22 cellular contexts compared by ENCODE assay signal in genomic region chr2:43778233-43778632, GRCh38. TPM values are rescaled to one million over a fixed set of nuclear protein-coding genes. Genes with fewer than 3 reads are reported as not detected.
A peak's percentile ranks its signal among the peaks of the same experiment; 100 is the strongest.
DNase-seq lines count a peak whose midpoint lies in the region; ATAC-seq, FAIRE-seq and TF ChIP-seq lines count a peak whose summit lies in the region.
"Had no signal": no experiment of that assay in that cellular context is flagged by ENCODE, and none has a peak within 500 bp of the region (broad histone marks: within the 10 kb centered on the region; RNA-seq: fewer than 3 reads in every experiment).

No MANE protein-coding gene starts in this region.

- no peak overlapping the region for H3K27ac Mint-ChIP-seq in MCF 10A (ENCODE audit: low read depth, unreplicated experiment)
- H3K27ac Mint-ChIP-seq in T-cell = no peak overlapping the region
- H3K27ac Mint-ChIP-seq: CD4-positive, alpha-beta T cell; GM23338; HFFc6 had no signal

- no peak overlapping the region for H3K27ac ChIP-seq in breast epithelium
- no peak overlapping the region for H3K27ac ChIP-seq in K562 (ENCODE audit: extremely low read depth, low read depth, low read length)
- H3K27ac ChIP-seq in osteoblast (ENCODE audit: low read depth, low read length) = no peak overlapping the region
- H3K27ac ChIP-seq: 22Rv1, A549, C4-2B had no signal

- H3K4me3 ChIP-seq in breast epithelium (no peak overlapping the region), K562 (no peak overlapping the region), osteoblast (ENCODE audit: insufficient read depth, low read length) (no peak overlapping the region)
- H3K4me3 ChIP-seq: A549, GM23338 had no signal

- DNase-seq in MCF 10A (ENCODE audit: unreplicated experiment) (peak; percentile 17), breast epithelium (ENCODE audit: low spot score in 2 of 2) (no peak), K562 (ENCODE audit: extremely low read depth in 1 of 4, low spot score in 3 of 4) (no peak), osteoblast (ENCODE audit: insufficient read length, low spot score, missing footprints) (peak; percentile 26), omental fat pad (ENCODE audit: low spot score) (no peak), T-cell (no peak), GM13976 (ENCODE audit: low spot score) (no peak)
- DNase-seq: AML-193; Caco-2; CD4-positive, alpha-beta T cell; H7; HFFc6 had no signal

- in situ Hi-C loops in K562 (cut with MboI) (no loop called here), GM13976 (cut with MboI; ENCODE audit: low sequenced_read_pairs, unreplicated experiment) (no loop called here)

- no peak for TF ChIP-seq EP300 in K562 (IDR thresholded peaks at IDR 0.05; ENCODE audit: low read length)

- POLR2A ChIA-PET in MCF 10A (lab: Yijun Ruan, JAX) = no interaction called here
- POLR2A ChIA-PET in K562 (lab: Yijun Ruan, JAX) = no interaction called here
- POLR2A ChIA-PET in T-cell (lab: Charles Lee) = no interaction called here

- BruUV-seq in MCF 10A (replicated peaks; lab: Mats Ljungman, UMichigan) = no TSS peak
- no TSS peak for BruUV-seq in K562 (replicated peaks; lab: Mats Ljungman, UMichigan)

- H3K36me3 ChIP-seq in breast epithelium (peaks cover 6% of the 10 kb centered on the region), K562 (ENCODE audit: control insufficient read depth, insufficient read depth, low read length) (0 out of 3 replicates have a peak, but pooled peaks cover 5% of the 10 kb centered on the region), osteoblast (ENCODE audit: insufficient read depth, low read length) (peaks cover 9% of the 10 kb centered on the region)

- no peak for TF ChIP-seq RAD21 in K562 (CRISPR knock-in tag; conservative IDR thresholded peaks at IDR 0.05 in 1 of 2, IDR thresholded peaks at IDR 0.05 in 1 of 2)

- no peaks in the 10 kb centered on the region for H3K4me1 ChIP-seq in breast epithelium
- H3K4me1 ChIP-seq in K562 (replicated peaks in 1 of 2; ENCODE audit: control insufficient read depth in 2 of 2, insufficient read depth in 2 of 2, low read length in 2 of 2) = peaks cover 0 to 2% of the 10 kb centered on the region in 2 experiments; a peak in 2 of 5 replicates
- H3K4me1 ChIP-seq in osteoblast (ENCODE audit: insufficient read depth, low read length) = peaks cover 5% of the 10 kb centered on the region
- H3K4me1 ChIP-seq: Caco-2 had no signal

- FAIRE-seq in K562 (lab: Jason Lieb, UNC) = no peak
- FAIRE-seq: A549, D721Med, GM12891, GM18507, HepG2 had no signal

- peaks cover 9% of the 10 kb centered on the region; the same call in 1 of the 3 replicates for H3K79me2 ChIP-seq in K562 (ENCODE audit: control insufficient read depth, insufficient read depth, low read length)
- peaks cover 9% of the 10 kb centered on the region for H3K79me2 ChIP-seq in osteoblast (ENCODE audit: insufficient read depth, low read length)

- no peak overlapping the region for H3K9ac ChIP-seq in K562 (ENCODE audit: insufficient read depth in 1 of 2, low read depth in 2 of 2, low read length in 2 of 2)

- no peaks in the 10 kb centered on the region for H3K27me3 ChIP-seq in breast epithelium
- H3K27me3 ChIP-seq in K562 (ENCODE audit: control insufficient read depth in 2 of 2, insufficient read depth in 2 of 2, low read length in 2 of 2) = no peaks in the 10 kb centered on the region
- no peaks in the 10 kb centered on the region for H3K27me3 ChIP-seq in osteoblast (ENCODE audit: insufficient read depth, low read length)

- H3K27me3 Mint-ChIP-seq in MCF 10A (ENCODE audit: insufficient read depth, unreplicated experiment) (no peaks in the 10 kb centered on the region), T-cell (no peaks in the 10 kb centered on the region)
- H3K27me3 Mint-ChIP-seq: CD4-positive, alpha-beta T cell; IgD-negative memory B cell had no signal

- H3K4me2 ChIP-seq in K562 (ENCODE audit: insufficient read depth, low read length) (no peak overlapping the region), osteoblast (ENCODE audit: insufficient read depth, low read length) (no peak overlapping the region)
- H3K4me2 ChIP-seq: A549, GM23338 had no signal

- no peak for TF ChIP-seq POLR2A in breast epithelium (IDR thresholded peaks at IDR 0.05)
- no peak for TF ChIP-seq POLR2A in K562 (conservative IDR thresholded peaks at IDR 0.05)

- H3K4me1 Mint-ChIP-seq in MCF 10A (ENCODE audit: insufficient read depth, unreplicated experiment) = no peaks in the 10 kb centered on the region
- peaks cover 15 to 17% (median 16%) of the 10 kb centered on the region in 3 donors for H3K4me1 Mint-ChIP-seq in T-cell

- H3K4me3 Mint-ChIP-seq in MCF 10A (ENCODE audit: unreplicated experiment) (no peak overlapping the region), T-cell (no peak overlapping the region)
- H3K4me3 Mint-ChIP-seq: CD4-positive, alpha-beta T cell; GM23338; HFFc6; IgD-negative memory B cell had no signal

- H3K9me3 Mint-ChIP-seq in MCF 10A (ENCODE audit: unreplicated experiment) (no peaks in the 10 kb centered on the region), T-cell (no peaks in the 10 kb centered on the region)
- H3K9me3 Mint-ChIP-seq: CD4-positive, alpha-beta T cell; GM23338; HFFc6; IgD-negative memory B cell had no signal

- H3K9me1 ChIP-seq in K562 (ENCODE audit: control insufficient read depth, insufficient read depth, low read length) = no peaks in the 10 kb centered on the region

- ATAC-seq in K562 = no peak
- ATAC-seq in omental fat pad (ENCODE audit: low FRiP score) = no peak
- ATAC-seq in T-cell (replicated peaks in 1 of 4) = no peak
- ATAC-seq: A549, GM23338, HCT116, HepG2 had no signal

- H3K36me3 Mint-ChIP-seq in MCF 10A (ENCODE audit: insufficient read depth, unreplicated experiment) (peaks cover 26% of the 10 kb centered on the region), T-cell (peaks cover 20% of the 10 kb centered on the region)

- WGBS in K562 (ENCODE audit: insufficient coverage, low coverage, missing lambda C conversion rate) = 73% methylated on average over 8 of the region's 8 CpGs

- intact Hi-C loops in MCF 10A (cut with micrococcal nuclease) = no loop called here
- intact Hi-C loops in breast epithelium (cut with DNase I; ENCODE audit: low total_unique reads) = no loop called here
- intact Hi-C loops in K562 (cut with micrococcal nuclease) = loop anchor here (10.0 kb wide), 1 partner anchor 143 kb away; the partner anchor contains the start of gene PLEKHH2

- no peak for TF ChIP-seq CTCF in MCF 10A (IDR thresholded peaks at IDR 0.05; ENCODE audit: unreplicated experiment)
- TF ChIP-seq CTCF in breast epithelium (IDR thresholded peaks at IDR 0.05) = no peak
- TF ChIP-seq CTCF in K562 (IDR thresholded peaks at IDR 0.05 in 2 of 3, conservative IDR thresholded peaks at IDR 0.05 in 1 of 3; ENCODE audit: insufficient read depth in 2 of 3, low read depth in 1 of 3, low read length in 3 of 3) = no peak
- TF ChIP-seq CTCF in osteoblast (IDR thresholded peaks at IDR 0.05; ENCODE audit: extremely low read depth, low read depth, low read length) = no peak
- no peak for TF ChIP-seq CTCF in omental fat pad (IDR thresholded peaks at IDR 0.05)
- no peak for TF ChIP-seq CTCF in GM13976 (IDR thresholded peaks at IDR 0.05; ENCODE audit: borderline replicate concordance, control extremely low read depth, extremely low read depth, insufficient read depth, missing control alignments)

- CTCF ChIA-PET in MCF 10A (lab: Yijun Ruan, JAX) = no interaction called here
- CTCF ChIA-PET in K562 (lab: Yijun Ruan, JAX; ENCODE audit: low intra/inter-chr PET ratio) = no interaction called here
- CTCF ChIA-PET in T-cell (lab: Charles Lee) = no interaction called here

- H3K9me3 ChIP-seq in breast epithelium (no peaks in the 10 kb centered on the region), K562 (replicated peaks; ENCODE audit: control insufficient read depth, insufficient read depth, low read depth, low read length) (no peaks in the 10 kb centered on the region), osteoblast (ENCODE audit: low read depth, low read length) (no peaks in the 10 kb centered on the region)
- H3K9me3 ChIP-seq: A549, Caco-2 had no signal

- H2AFZ ChIP-seq in K562 (ENCODE audit: low read depth, low read length) = no peak overlapping the region
- H2AFZ ChIP-seq in osteoblast (ENCODE audit: low read length) = no peak overlapping the region
- H2AFZ ChIP-seq: GM23338 had no signal

- H4K20me1 ChIP-seq in K562 (replicated peaks; ENCODE audit: control insufficient read depth, insufficient read depth, low read length) = no peaks in the 10 kb centered on the region
- no peaks in the 10 kb centered on the region for H4K20me1 ChIP-seq in osteoblast (ENCODE audit: insufficient read depth, low read length)

TF ChIP-seq in K562, 482 proteins besides CTCF, POLR2A, EP300 and RAD21 (continues in another document):
- no peak for TF ChIP-seq TAL1 (IDR thresholded peaks at IDR 0.05)

RNA-seq across cellular contexts. Expression of gene DYNC2LI1, which starts 4.4 kb away (rescaled TPM):
- total RNA-seq in MCF 10A (2022) = 13.0 and 16.6 TPM in 2 replicates
- total RNA-seq in breast epithelium = 10 to 100 TPM; 30.9 to 52.1 (median 40.6) TPM
- total RNA-seq in K562 (2011; cell fraction: chromatin; rRNA removed; ENCODE audit: low replicate concordance) = 10.0 and 39.4 TPM in 2 replicates
- total RNA-seq in K562 (2011; cell fraction: nucleolus; rRNA removed) = 5.7 and 9.2 TPM in 2 replicates
- 15.2 and 21.2 TPM in 2 replicates for total RNA-seq in K562 (2011; cell fraction: nucleoplasm; rRNA removed)
- total RNA-seq in K562 (2014; rRNA removed) = 12.4 and 23.8 TPM in 2 replicates
- 25.8 and 28.3 TPM in 2 replicates for total RNA-seq in K562 (2014; rRNA removed; fragmentation: Illumina TruSeq; extraction: Trizol)
- total RNA-seq in K562 (2015; rRNA removed; fragmentation: Illumina TruSeq; extraction: Trizol) = 20.2 and 25.3 TPM in 2 replicates
- total RNA-seq in K562 (2021) = 12.5 and 14.1 TPM in 2 replicates
- 33.3 and 42.2 TPM in 2 replicates for polyA plus RNA-seq in K562 (2011; rRNA removed)
- polyA plus RNA-seq in K562 (2011; cell fraction: cytosol; rRNA removed) = 4.6 and 12.2 TPM in 2 replicates
- 13.0 and 23.1 TPM in 2 replicates for polyA plus RNA-seq in K562 (2011; cell fraction: nucleus; rRNA removed)
- polyA plus RNA-seq in K562 (2012) = 12.7 and 24.7 TPM in 2 replicates
- polyA plus RNA-seq in K562 (2014; fragmentation: Illumina TruSeq; extraction: Trizol) = 20.3 and 22.5 TPM in 2 replicates
- 10 to 100 TPM; 37.5 to 40.0 TPM for polyA plus RNA-seq in K562 (2014; fragmentation: Nextera tagmentation; extraction: Ambion mirVana)
- 25.3 and 26.3 TPM in 2 replicates for polyA plus RNA-seq in K562 (2014; rRNA removed)
- 21.3 and 23.2 TPM in 2 replicates for polyA minus RNA-seq in K562 (2011; rRNA and poly(A)+ RNA removed)
- 2.5 and 10.7 TPM in 2 replicates for polyA minus RNA-seq in K562 (2011; cell fraction: cytosol; rRNA and poly(A)+ RNA removed)
- polyA minus RNA-seq in K562 (2011; cell fraction: nucleus; rRNA and poly(A)+ RNA removed) = 11.8 and 20.4 TPM in 2 replicates
- 26.8 and 29.2 TPM in 2 replicates for total RNA-seq in osteoblast
- 10 to 100 TPM; 13.2 to 24.3 (median 17.1) TPM for total RNA-seq in omental fat pad
- 1 to 10 TPM; 2.4 to 4.7 (median 3.7) TPM for total RNA-seq in T-cell

Comparison
In these comparisons a context has a peak if more than half of its experiments do, and no peak if none do; other contexts are left out.
1. DNase-seq: peak in MCF 10A (single experiment) and osteoblast (single experiment); none in breast epithelium (0 of 2), K562 (0 of 4), omental fat pad (single experiment), T-cell (0 of 34) and GM13976 (single experiment).